ENCODE assay signal across 31 cellular contexts in genomic region chr14:56324831-56325230, GRCh38.
DNase-seq lines count a peak whose midpoint lies in the region; FAIRE-seq and TF ChIP-seq lines count a peak whose summit lies in the region.
"Had no signal": no experiment of that assay in that cellular context is flagged by ENCODE, and none has a peak within 500 bp of the region (broad histone marks: within the 10 kb centered on the region; RNA-seq: fewer than 3 reads in every experiment).

No MANE protein-coding gene starts in this region.

- H4K20me1 ChIP-seq in osteoblast (ENCODE audit: insufficient read depth, low read length) (no peaks in the 10 kb centered on the region), OCI-LY7 (ENCODE audit: insufficient read depth, low read length) (no peaks in the 10 kb centered on the region)

- no peaks in the 10 kb centered on the region for H3K9me2 ChIP-seq in OCI-LY7 (ENCODE audit: insufficient read depth, low read length)

- no TSS peak for BruUV-seq in OCI-LY7 (replicated peaks; lab: Mats Ljungman, UMichigan)

- H3K36me3 ChIP-seq in osteoblast (ENCODE audit: insufficient read depth, low read length) (no peaks in the 10 kb centered on the region), OCI-LY7 (ENCODE audit: insufficient read depth, low read length) (no peaks in the 10 kb centered on the region)
- H3K36me3 ChIP-seq: WERI-Rb-1 had no signal

- peak; percentile 70 for DNase-seq in DMS 273 (lab: John Stamatoyannopoulos, UW; ENCODE audit: unreplicated experiment)
- peak; percentile 21 for DNase-seq in LHCN-M2 (ENCODE audit: low read depth)
- DNase-seq in osteoblast (ENCODE audit: insufficient read length, low spot score, missing footprints) = no peak
- no peak for DNase-seq in stimulated activated CD4-positive, alpha-beta T cell treated with anti-CD3 and anti-CD28 coated beads, Interleukin-2, amount 100 ng/mL, for 24 hours
- no peak for DNase-seq in H4 (ENCODE audit: low spot score)
- DNase-seq in HPDE6-E6E7 (ENCODE audit: extremely low spot score) = no peak
- no peak for DNase-seq in OCI-LY7 (ENCODE audit: low spot score)
- DNase-seq: activated CD4-positive, alpha-beta T cell treated with anti-CD3 and anti-CD28 coated beads, Interleukin-2, amount 10 ng/mL, durations not matched to agents 24 days and 14 days; activated gamma-delta T cell treated with Interleukin-2 at 50 U/mL for 16 hours; activated naive CD8-positive, alpha-beta T cell treated with anti-CD3 and anti-CD28 coated beads, Interleukin-2, amount 50 U/mL, for 24 hours; activated T-cell treated with anti-CD3 and anti-CD28 coated beads, Interleukin-2, amount 50 U/mL, for 24 hours; body of pancreas; CD4-positive, CD25-positive, alpha-beta regulatory T cell; EL; H9; head of caudate nucleus; mammary epithelial cell; NCI-H1436 treated with DMSO at 0.1 percent for 48 hours; posterior cingulate gyrus; right cardiac atrium; SHP77; stimulated activated CD4-positive, alpha-beta T cell treated with anti-CD3 and anti-CD28 coated beads, Interleukin-12 subunit alpha, Interleukin-12 subunit beta, amount 100 ng/mL, for 4 hours; stimulated activated CD4-positive, alpha-beta T cell treated with anti-CD3 and anti-CD28 coated beads, Interleukin-4, amount 100 ng/mL, for 4 hours; stimulated activated naive B cell treated with anti-CD40 and anti-IgM and Interleukin-4, amounts not matched to agents 10 μg/mL and 1 μg/mL and 100 μg/mL, for 72 hours; T1000; WERI-Rb-1 had no signal

- POLR2A ChIA-PET in OCI-LY7 (lab: Charles Lee) = interaction anchor here (0.6 to 1.1 kb wide), 5 partner anchors 13 to 1975 kb away, joined by 3 to 4 read pairs (median 3); no protein-coding TSS in a partner anchor

- TF ChIP-seq CTCF in osteoblast (IDR thresholded peaks at IDR 0.05; ENCODE audit: extremely low read depth, low read depth, low read length) (no peak), OCI-LY7 (conservative IDR thresholded peaks at IDR 0.05; ENCODE audit: low read length) (no peak)

- H3K9me3 ChIP-seq in osteoblast (ENCODE audit: low read depth, low read length) = no peaks in the 10 kb centered on the region
- no peaks in the 10 kb centered on the region for H3K9me3 ChIP-seq in OCI-LY7 (ENCODE audit: low read length)
- H3K9me3 ChIP-seq: body of pancreas had no signal

- CTCF ChIA-PET in OCI-LY7 (lab: Charles Lee; ENCODE audit: unreplicated experiment) = no interaction called here

- H3K79me2 ChIP-seq in osteoblast (ENCODE audit: insufficient read depth, low read length) (no peaks in the 10 kb centered on the region), OCI-LY7 (ENCODE audit: insufficient read depth, low read depth, low read length) (no peaks in the 10 kb centered on the region)

- FAIRE-seq in endometrium (lab: Jason Lieb, UNC) = peak; percentile 64
- FAIRE-seq: D721Med, endothelial cell of umbilical vein, GM12892 had no signal

- intact Hi-C loops in OCI-LY7 (cut with micrococcal nuclease; ENCODE audit: unreplicated experiment) = no loop called here

- peak overlapping the region; percentile 75 for H3K27ac ChIP-seq in osteoblast (ENCODE audit: low read depth, low read length)
- H3K27ac ChIP-seq in OCI-LY7 (ENCODE audit: low read depth, low read length, poor library complexity, severe bottlenecking) = no peak overlapping the region
- H3K27ac ChIP-seq: body of pancreas, KMS-11, WERI-Rb-1 had no signal

- H3K27me3 ChIP-seq in osteoblast (ENCODE audit: insufficient read depth, low read length) = no peaks in the 10 kb centered on the region
- H3K27me3 ChIP-seq: body of pancreas had no signal

- peak overlapping the region; percentile 78 for H3K4me2 ChIP-seq in osteoblast (ENCODE audit: insufficient read depth, low read length)
- no peak overlapping the region for H3K4me2 ChIP-seq in OCI-LY7 (ENCODE audit: low read length)
- H3K4me2 ChIP-seq: KMS-11 had no signal

- H2AFZ ChIP-seq in osteoblast (ENCODE audit: low read length) (no peak overlapping the region), OCI-LY7 (ENCODE audit: low read length) (no peak overlapping the region)

- H3K4me1 ChIP-seq in osteoblast (ENCODE audit: insufficient read depth, low read length) (peaks cover 21% of the 10 kb centered on the region), OCI-LY7 (ENCODE audit: insufficient read depth, low read length, poor library complexity, severe bottlenecking) (no peaks in the 10 kb centered on the region)
- H3K4me1 ChIP-seq: body of pancreas had no signal

- H3K4me3 ChIP-seq in osteoblast (ENCODE audit: insufficient read depth, low read length) (no peak overlapping the region), OCI-LY7 (ENCODE audit: low read depth, low read length, poor library complexity, severe bottlenecking) (no peak overlapping the region)
- H3K4me3 ChIP-seq: body of pancreas had no signal

Comparison
In these comparisons a context has a peak if more than half of its experiments do, and no peak if none do; other contexts are left out.
1. DNase-seq: peak in DMS 273 (single experiment) and LHCN-M2 (single experiment); none in osteoblast (single experiment), stimulated activated CD4-positive, alpha-beta T cell treated with anti-CD3 and anti-CD28 coated beads, Interleukin-2, amount 100 ng/mL, for 24 hours (0 of 2), H4 (single experiment), HPDE6-E6E7 (single experiment) and OCI-LY7 (single experiment).